17 cellular contexts compared by ENCODE assay signal in genomic region chr7:55072251-55072650, GRCh38. TPM values are rescaled to one million over a fixed set of nuclear protein-coding genes. Genes with fewer than 3 reads are reported as not detected.
DNase-seq lines count a peak whose midpoint lies in the region; ATAC-seq, FAIRE-seq and TF ChIP-seq lines count a peak whose summit lies in the region.
"Had no signal": no experiment of that assay in that cellular context is flagged by ENCODE, and none has a peak within 500 bp of the region (broad histone marks: within the 10 kb centered on the region; RNA-seq: fewer than 3 reads in every experiment).

No MANE protein-coding gene starts in this region.

- POLR2A ChIA-PET in A549 (lab: Yijun Ruan, JAX), result no interaction called here

- no peak overlapping the region for H2AK5ac ChIP-seq in trophoblast cell (ENCODE audit: low read length)

- no peak overlapping the region for H2BK12ac ChIP-seq in trophoblast cell (ENCODE audit: low read length)

- H3K4me2 ChIP-seq in A549 (peak overlapping the region; percentile 85), trophoblast cell (ENCODE audit: low read length) (no peak overlapping the region)
- H3K4me2 ChIP-seq: GM23338 had no signal

- H3K9me3 ChIP-seq in A549 (no peaks in the 10 kb centered on the region), colonic mucosa (no peaks in the 10 kb centered on the region), trophoblast cell (ENCODE audit: insufficient read depth, low read depth, low read length) (peaks cover 3% of the 10 kb centered on the region)
- H3K9me3 ChIP-seq: heart left ventricle, upper lobe of left lung had no signal

- no peak overlapping the region for H3K18ac ChIP-seq in trophoblast cell (ENCODE audit: low read length)

- intact Hi-C loops in colonic mucosa (cut with DNase I), result no loop called here

- no peaks in the 10 kb centered on the region for H3K36me3 ChIP-seq in colonic mucosa
- H3K36me3 ChIP-seq in trophoblast cell (ENCODE audit: control insufficient read depth in 1 of 2, insufficient read depth in 2 of 2, low read length in 2 of 2), result no peaks in the 10 kb centered on the region
- H3K36me3 ChIP-seq: heart left ventricle, upper lobe of left lung had no signal

- no peaks in the 10 kb centered on the region for H3K79me2 ChIP-seq in trophoblast cell (ENCODE audit: control insufficient read depth, insufficient read depth, low read length, poor library complexity)

- no peak for TF ChIP-seq POLR2A in A549 (IDR thresholded peaks at IDR 0.05; ENCODE audit: low read length)

- H3K4me3 ChIP-seq in A549 (no peak overlapping the region), colonic mucosa (no peak overlapping the region), trophoblast cell (ENCODE audit: low read depth, low read length) (no peak overlapping the region)
- H3K4me3 ChIP-seq: GM23338, heart left ventricle, upper lobe of left lung had no signal

- H3K27ac ChIP-seq in A549 (peak overlapping the region; percentile 75 to 92), colonic mucosa (peak overlapping the region; percentile 12), trophoblast cell (ENCODE audit: low read depth, low read length) (no peak overlapping the region)

- H3K4me1 ChIP-seq in A549, result peaks cover 95% of the 10 kb centered on the region
- H3K4me1 ChIP-seq in colonic mucosa, result peaks cover 24% of the 10 kb centered on the region
- H3K4me1 ChIP-seq in trophoblast cell (ENCODE audit: control insufficient read depth in 1 of 2, insufficient read depth in 2 of 2, low read length in 2 of 2), result peaks cover 4 to 5% of the 10 kb centered on the region in 2 experiments

- 53% methylated on average over 4 of the region's 4 CpGs for WGBS in A549 (ENCODE audit: missing lambda C conversion rate)
- no CpG with 5 or more reads among the region's 4 CpGs for WGBS in trophoblast cell (ENCODE audit: extremely low coverage, insufficient coverage, insufficient read length)

- no peak overlapping the region for H3K4ac ChIP-seq in trophoblast cell (ENCODE audit: low read depth, low read length)

- TF ChIP-seq EP300 in A549 (IDR thresholded peaks at IDR 0.05), result no peak

- no peak overlapping the region for H3K23ac ChIP-seq in trophoblast cell (ENCODE audit: low read length)

- CTCF ChIA-PET in A549 (lab: Yijun Ruan, JAX), result interaction anchor here (1.1 to 3.8 kb wide), 3 partner anchors 15 to 298 kb away, joined by 3 to 15 read pairs (median 10); no protein-coding TSS in a partner anchor

- H3K27me3 ChIP-seq in colonic mucosa, result no peaks in the 10 kb centered on the region
- H3K27me3 ChIP-seq in trophoblast cell (ENCODE audit: insufficient read depth, low read length), result no peaks in the 10 kb centered on the region
- H3K27me3 ChIP-seq: heart left ventricle, upper lobe of left lung had no signal

- peak overlapping the region in 1 of 2 donors; percentile 79 for H3K9ac ChIP-seq in colonic mucosa (ENCODE audit: low read depth in 2 of 2, low read length in 2 of 2)
- no peak overlapping the region for H3K9ac ChIP-seq in trophoblast cell (ENCODE audit: low read length)

- FAIRE-seq in A549 (lab: Jason Lieb, UNC), result no peak

- H3K79me1 ChIP-seq in trophoblast cell (ENCODE audit: low read length), result peaks cover 3% of the 10 kb centered on the region

- TF ChIP-seq RAD21 in A549 (conservative IDR thresholded peaks at IDR 0.05 in 1 of 2, IDR thresholded peaks at IDR 0.05 in 1 of 2), result no peak

- TF ChIP-seq CTCF in A549 (IDR thresholded peaks at IDR 0.05) (no peak), colonic mucosa (IDR thresholded peaks at IDR 0.05) (no peak)

- H2AFZ ChIP-seq in trophoblast cell (ENCODE audit: insufficient read depth, low read length, poor library complexity), result no peak overlapping the region
- H2AFZ ChIP-seq: GM23338 had no signal

- DNase-seq in A549 (ENCODE audit: low read depth in 1 of 2, low spot score in 1 of 2) (no peak), MV-4-11 (lab: John Stamatoyannopoulos, UW) (peak; percentile 32), colonic mucosa (no peak), trophoblast cell (peak; percentile 20 to 55)
- no peak for DNase-seq in stimulated activated naive CD4-positive, alpha-beta T cell (lab: John Stamatoyannopoulos, UW)
- no peak for DNase-seq in effector CD4-positive, alpha-beta T cell
- DNase-seq: activated CD8-positive, alpha-beta memory T cell treated with anti-CD3 and anti-CD28 coated beads, Interleukin-2, amount 50 U/mL, for 48 hours; GF-D8; heart left ventricle; islet precursor cell; NCI-H187 treated with DMSO at 0.1 percent for 48 hours; NCI-H526; stimulated activated CD4-positive, alpha-beta T cell treated with anti-CD3 and anti-CD28 coated beads, Interleukin-2, amount 100 ng/mL, for 24 hours; upper lobe of left lung had no signal

- H3K14ac ChIP-seq in trophoblast cell (ENCODE audit: low read length), result no peak overlapping the region

- no peak overlapping the region for H2BK120ac ChIP-seq in trophoblast cell (ENCODE audit: insufficient read depth, low read length, poor library complexity)

- no peak overlapping the region for H4K8ac ChIP-seq in trophoblast cell (ENCODE audit: low read depth, low read length)

- ATAC-seq in A549 (no peak), GM18502 (IDR thresholded peaks at IDR 0.05; ENCODE audit: poor library complexity, unreplicated experiment) (no peak), GM19395 (IDR thresholded peaks at IDR 0.05; ENCODE audit: unreplicated experiment) (no peak)
- ATAC-seq: GM23338 had no signal

- no peak overlapping the region for H4K12ac ChIP-seq in trophoblast cell (ENCODE audit: low read depth, low read length)

- H4K91ac ChIP-seq in trophoblast cell (ENCODE audit: low read depth, low read length), result no peak overlapping the region

- no peak overlapping the region for H2BK5ac ChIP-seq in trophoblast cell (ENCODE audit: low read depth, low read length, poor library complexity)

TF ChIP-seq in A549, 52 proteins besides CTCF, POLR2A, EP300 and RAD21:
- TF ChIP-seq SMC3 (IDR thresholded peaks at IDR 0.05), result no peak
- TF ChIP-seq HOXA7 (CRISPR knock-in tag; IDR thresholded peaks at IDR 0.05), result no peak
- TF ChIP-seq CBX2 (IDR thresholded peaks at IDR 0.05; ENCODE audit: borderline replicate concordance, low read depth), result no peak
- TF ChIP-seq ESRRA (IDR thresholded peaks at IDR 0.05; ENCODE audit: borderline replicate concordance, low read length), result no peak
- no peak for TF ChIP-seq FOXS1 (CRISPR knock-in tag; IDR thresholded peaks at IDR 0.05)
- no peak for TF ChIP-seq RCOR1 (IDR thresholded peaks at IDR 0.05; ENCODE audit: low read depth, low read length)
- TF ChIP-seq CHD2 (IDR thresholded peaks at IDR 0.05; ENCODE audit: low read length, partially characterized antibody), result no peak
- TF ChIP-seq EHMT2 (IDR thresholded peaks at IDR 0.05; ENCODE audit: low read depth), result no peak
- TF ChIP-seq MAX (IDR thresholded peaks at IDR 0.05), result no peak
- no peak for TF ChIP-seq RNF2 (IDR thresholded peaks at IDR 0.05; ENCODE audit: borderline replicate concordance, low read depth)
- TF ChIP-seq, protein P1, sequence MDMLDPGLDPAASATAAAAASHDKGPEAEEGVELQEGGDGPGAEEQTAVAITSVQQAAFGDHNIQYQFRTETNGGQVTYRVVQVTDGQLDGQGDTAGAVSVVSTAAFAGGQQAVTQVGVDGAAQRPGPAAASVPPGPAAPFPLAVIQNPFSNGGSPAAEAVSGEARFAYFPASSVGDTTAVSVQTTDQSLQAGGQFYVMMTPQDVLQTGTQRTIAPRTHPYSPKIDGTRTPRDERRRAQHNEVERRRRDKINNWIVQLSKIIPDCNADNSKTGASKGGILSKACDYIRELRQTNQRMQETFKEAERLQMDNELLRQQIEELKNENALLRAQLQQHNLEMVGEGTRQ (IDR thresholded peaks at IDR 0.05), result no peak
- no peak for TF ChIP-seq HDAC2 (IDR thresholded peaks at IDR 0.05)
- TF ChIP-seq SREBF2 (IDR thresholded peaks at IDR 0.05), result no peak
- TF ChIP-seq NPAS2 (CRISPR knock-in tag; IDR thresholded peaks at IDR 0.05; ENCODE audit: borderline replicate concordance), result no peak
- no peak for TF ChIP-seq TFCP2L1 (CRISPR knock-in tag; IDR thresholded peaks at IDR 0.05)
- no peak for TF ChIP-seq EHF (CRISPR knock-in tag; IDR thresholded peaks at IDR 0.05)
- no peak for TF ChIP-seq JUN (IDR thresholded peaks at IDR 0.05)
- no peak for TF ChIP-seq ZC3H11A (IDR thresholded peaks at IDR 0.05)
TF ChIP-seq in A549: peak in this region for 0.

RNA-seq across cellular contexts. Expression of gene EGFR, which starts 53.4 kb away (rescaled TPM):
- polyA plus RNA-seq in A549 (2011; rRNA removed), result 59.5 and 61.4 TPM in 2 replicates
- polyA plus RNA-seq in A549 (2012; cell fraction: cytosol; rRNA removed), result 25.3 and 28.2 TPM in 2 replicates
- 61.4 and 73.8 TPM in 2 replicates for polyA plus RNA-seq in A549 (2012; cell fraction: nucleus; rRNA removed)
- 62.2 to 64.1 TPM (median 63.8 TPM) in 3 replicates for polyA plus RNA-seq in A549 (2017; fragmentation: RNase III; extraction: RNeasy Plus Mini Kit Qiagen cat#74134 plus additional on column Dnase treatment)
- 125 and 165 TPM in 2 replicates for polyA minus RNA-seq in A549 (2011; rRNA and poly(A)+ RNA removed)
- 10 to 100 TPM; 57.8 to 63.4 TPM for total RNA-seq in colonic mucosa
- polyA plus RNA-seq in trophoblast cell (2013), result 29.0 and 30.5 TPM in 2 replicates

Comparison
In these comparisons a context has a peak if more than half of its experiments do, and no peak if none do; other contexts are left out.
1. DNase-seq: peak in MV-4-11 (single experiment) and trophoblast cell (2 of 2); none in A549 (0 of 2), colonic mucosa (single experiment), stimulated activated naive CD4-positive, alpha-beta T cell (0 of 6) and effector CD4-positive, alpha-beta T cell (single experiment).